8 cellular contexts compared by ENCODE assay signal in genomic region chr17:78838574-78839005, GRCh38. TPM values are rescaled to one million over a fixed set of nuclear protein-coding genes. Genes with fewer than 3 reads are reported as not detected.
A peak's percentile ranks its signal among the peaks of the same experiment; 100 is the strongest.
DNase-seq lines count a peak whose midpoint lies in the region; ATAC-seq and TF ChIP-seq lines count a peak whose summit lies in the region.

No MANE protein-coding gene starts in this region.

- DNase-seq in Calu3 (no peak), MG63 (no peak), body of pancreas (peak; percentile 66 to 75 (median 70)), RKO (ENCODE audit: low spot score) (no peak), activated gamma-delta T cell treated with Interleukin-2 at 50 U/mL for 16 hours (no peak), GM03348 (ENCODE audit: low spot score) (no peak)
- no peak for DNase-seq in naive thymus-derived CD4-positive, alpha-beta T cell

- ATAC-seq in body of pancreas (no peak), HG02884 (IDR thresholded peaks at IDR 0.05; ENCODE audit: unreplicated experiment) (no peak)
- ATAC-seq in naive thymus-derived CD4-positive, alpha-beta T cell: no peak

- peaks cover 58% of the 10 kb centered on the region for H3K36me3 ChIP-seq in MG63
- peaks cover 0 to 33% of the 10 kb centered on the region in 2 donors for H3K36me3 ChIP-seq in body of pancreas (replicated peaks in 1 of 2; ENCODE audit: insufficient read depth in 1 of 2, low read depth in 2 of 2)
- peaks cover 27 to 48% (median 36%) of the 10 kb centered on the region in 3 experiments for H3K36me3 ChIP-seq in naive thymus-derived CD4-positive, alpha-beta T cell (ENCODE audit: control insufficient read depth in 2 of 3, insufficient read depth in 3 of 3, low read length in 3 of 3)

- CTCF ChIA-PET in Calu3 (lab: Charles Lee): no interaction called here
- CTCF ChIA-PET in naive thymus-derived CD4-positive, alpha-beta T cell (lab: Charles Lee): no interaction called here

- no peaks in the 10 kb centered on the region for H3K27me3 Mint-ChIP-seq in Calu3 (ENCODE audit: unreplicated experiment)
- H3K27me3 Mint-ChIP-seq in naive thymus-derived CD4-positive, alpha-beta T cell: no peaks in the 10 kb centered on the region

- BruUV-seq in Calu3 (replicated peaks; lab: Mats Ljungman, UMichigan): no TSS peak

- TF ChIP-seq CTCF in Calu3 (IDR thresholded peaks at IDR 0.05; ENCODE audit: unreplicated experiment): no peak
- no peak for TF ChIP-seq CTCF in body of pancreas (IDR thresholded peaks at IDR 0.05)

- no peaks in the 10 kb centered on the region for H3K9me3 ChIP-seq in MG63
- H3K9me3 ChIP-seq in body of pancreas: no peaks in the 10 kb centered on the region
- H3K9me3 ChIP-seq in naive thymus-derived CD4-positive, alpha-beta T cell (ENCODE audit: control insufficient read depth in 2 of 3, low read length in 3 of 3): no peaks in the 10 kb centered on the region

- H3K9me3 Mint-ChIP-seq in Calu3 (ENCODE audit: low read depth, unreplicated experiment): no peaks in the 10 kb centered on the region
- H3K9me3 Mint-ChIP-seq in naive thymus-derived CD4-positive, alpha-beta T cell: peaks cover 0 to 4% (median 0%) of the 10 kb centered on the region in 11 donors

- TF ChIP-seq POLR2A in body of pancreas (IDR thresholded peaks at IDR 0.05): peak in 1 of 3 donors; percentile 26

- peak overlapping the region; percentile 79 for H3K4me3 ChIP-seq in MG63
- no peak overlapping the region for H3K4me3 ChIP-seq in body of pancreas
- H3K4me3 ChIP-seq in naive thymus-derived CD4-positive, alpha-beta T cell (ENCODE audit: low read length): peak overlapping the region; percentile 80

- H3K4me3 Mint-ChIP-seq in Calu3 (ENCODE audit: low read depth, unreplicated experiment): peak overlapping the region; percentile 89
- H3K4me3 Mint-ChIP-seq in naive thymus-derived CD4-positive, alpha-beta T cell: peak overlapping the region; percentile 87 to 97 (median 95)

- H3K36me3 Mint-ChIP-seq in Calu3 (ENCODE audit: insufficient read depth, unreplicated experiment): peaks cover 59% of the 10 kb centered on the region
- peaks cover 9 to 31% (median 28%) of the 10 kb centered on the region in 5 donors for H3K36me3 Mint-ChIP-seq in naive thymus-derived CD4-positive, alpha-beta T cell

- H3K27me3 ChIP-seq in MG63 (no peaks in the 10 kb centered on the region), body of pancreas (no peaks in the 10 kb centered on the region)
- H3K27me3 ChIP-seq in naive thymus-derived CD4-positive, alpha-beta T cell (ENCODE audit: control insufficient read depth in 2 of 2, insufficient read depth in 2 of 2, low read length in 2 of 2): no peaks in the 10 kb centered on the region

- peak overlapping the region in 3 of 4 donors; percentile 99 to 100 (median 100) for H3K27ac ChIP-seq in body of pancreas
- peak overlapping the region; percentile 99 for H3K27ac ChIP-seq in naive thymus-derived CD4-positive, alpha-beta T cell (ENCODE audit: low read depth, low read length)

- WGBS in body of pancreas, 2 donors: 31 to 37% methylated on average over 18 to 21 of the region's 22 CpGs

- peaks cover 21% of the 10 kb centered on the region for H3K4me1 Mint-ChIP-seq in Calu3 (ENCODE audit: low read depth, unreplicated experiment)
- H3K4me1 Mint-ChIP-seq in naive thymus-derived CD4-positive, alpha-beta T cell: peaks cover 29 to 58% (median 44%) of the 10 kb centered on the region in 7 donors

- H3K4me1 ChIP-seq in body of pancreas: peaks cover 29% of the 10 kb centered on the region
- peaks cover 18 to 31% of the 10 kb centered on the region in 2 donors for H3K4me1 ChIP-seq in naive thymus-derived CD4-positive, alpha-beta T cell (ENCODE audit: control insufficient read depth in 2 of 2, insufficient read depth in 2 of 2, low read length in 2 of 2)

- intact Hi-C loops in Calu3 (cut with micrococcal nuclease; ENCODE audit: unreplicated experiment): no loop called here
- intact Hi-C loops in body of pancreas (cut with DNase I): no loop called here
- intact Hi-C loops in naive thymus-derived CD4-positive, alpha-beta T cell (cut with micrococcal nuclease): no loop called here

- POLR2A ChIA-PET in naive thymus-derived CD4-positive, alpha-beta T cell (lab: Charles Lee): interaction anchor here (0.7 to 1.5 kb wide), 3 partner anchors 12 to 24 kb away, joined by 3 to 4 read pairs (median 3); no protein-coding TSS in a partner anchor

- H3K27ac Mint-ChIP-seq in Calu3 (ENCODE audit: unreplicated experiment): peak overlapping the region; percentile 92
- peak overlapping the region in 8 of 9 donors; percentile 81 to 100 (median 92) for H3K27ac Mint-ChIP-seq in naive thymus-derived CD4-positive, alpha-beta T cell

RNA-seq across cellular contexts. Expression of gene USP36, which starts 2.0 kb away (rescaled TPM):
- total RNA-seq in Calu3 (2022) (79.5 and 84.3 TPM in 2 replicates), body of pancreas (10 to 100 TPM; 28.5 to 55.4 TPM)
- total RNA-seq in MG63 (2014; rRNA removed; shearing (Covaris generic); ENCODE audit: low replicate concordance): 16.3 and 33.4 TPM in 2 replicates
- total RNA-seq in naive thymus-derived CD4-positive, alpha-beta T cell: 100 to 1,000 TPM; 107 to 414 (median 154) TPM
- 10 to 100 TPM; 37.4 to 46.9 TPM for polyA plus RNA-seq in naive thymus-derived CD4-positive, alpha-beta T cell

RNA-seq across cellular contexts. Expression of gene CYTH1, which starts 56.5 kb away (rescaled TPM):
- total RNA-seq in Calu3 (2022): 30.3 and 40.5 TPM in 2 replicates
- 11.2 and 17.2 TPM in 2 replicates for total RNA-seq in MG63 (2014; rRNA removed; shearing (Covaris generic); ENCODE audit: low replicate concordance)
- 10 to 100 TPM; 32.2 to 60.6 TPM for total RNA-seq in body of pancreas
- 100 to 1,000 TPM; 297 to 452 (median 420) TPM for total RNA-seq in naive thymus-derived CD4-positive, alpha-beta T cell
- polyA plus RNA-seq in naive thymus-derived CD4-positive, alpha-beta T cell: 100 to 1,000 TPM; 314 to 395 TPM

Comparison
In these comparisons a context has a peak if more than half of its experiments do, and no peak if none do; other contexts are left out.
1. DNase-seq: peak in body of pancreas (4 of 4); none in Calu3 (single experiment), MG63 (single experiment), naive thymus-derived CD4-positive, alpha-beta T cell (0 of 9), RKO (single experiment), activated gamma-delta T cell treated with Interleukin-2 at 50 U/mL for 16 hours (single experiment) and GM03348 (single experiment).
2. H3K4me3 ChIP-seq: peak in MG63 (single experiment) and naive thymus-derived CD4-positive, alpha-beta T cell (single experiment); none in body of pancreas (0 of 2).